In the genomic region with DNA sequence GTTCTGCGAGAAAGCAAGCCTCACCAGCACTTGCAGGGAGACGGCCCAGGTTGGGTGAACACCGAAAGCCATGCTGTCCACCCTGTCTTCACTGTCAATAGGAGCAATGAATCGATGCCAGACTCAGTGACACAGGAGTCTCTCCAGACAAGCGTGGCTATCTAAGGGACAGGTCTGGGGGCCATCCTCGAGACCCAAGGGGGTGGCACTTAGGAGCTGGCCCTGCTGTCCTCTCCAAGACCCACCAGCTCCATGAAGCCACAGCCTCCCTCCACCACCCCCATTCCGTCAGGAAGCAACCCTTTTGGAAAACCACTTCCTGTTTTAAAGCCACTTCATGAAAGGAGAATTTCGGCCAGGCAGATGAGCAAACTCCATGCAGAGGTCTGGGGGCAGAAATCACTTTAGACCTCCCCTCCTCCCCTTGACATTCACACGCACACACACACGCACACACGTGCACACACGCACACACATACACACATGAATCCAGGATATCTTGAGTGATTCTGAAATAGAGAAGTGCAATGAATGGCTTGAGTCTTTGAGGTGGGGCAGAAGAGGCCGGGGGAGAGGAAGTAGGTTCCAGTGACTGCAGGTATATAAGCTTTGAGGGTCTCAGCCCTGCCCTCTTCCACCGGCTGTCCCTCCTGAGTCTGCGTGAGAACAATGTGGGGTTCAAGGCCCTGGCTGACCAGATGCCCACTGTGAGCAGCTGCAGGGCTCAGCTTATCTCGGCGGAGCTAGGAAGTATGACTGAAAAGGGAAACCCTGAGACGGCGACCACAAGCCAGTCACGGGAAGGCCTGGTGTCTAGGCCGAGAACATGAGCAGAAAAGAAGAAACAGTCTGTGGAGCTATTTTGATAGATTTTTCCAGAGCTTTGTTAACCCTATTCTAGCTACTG, we compare ENCODE assay signal across 1 cellular context.
TF ChIP-seq lines count a peak whose summit lies in the region.

No MANE protein-coding gene starts in this region.

TF ChIP-seq in HEK293, 187 proteins besides CTCF, POLR2A, EP300 and RAD21 (continued from another document):
- TF ChIP-seq, protein P1, sequence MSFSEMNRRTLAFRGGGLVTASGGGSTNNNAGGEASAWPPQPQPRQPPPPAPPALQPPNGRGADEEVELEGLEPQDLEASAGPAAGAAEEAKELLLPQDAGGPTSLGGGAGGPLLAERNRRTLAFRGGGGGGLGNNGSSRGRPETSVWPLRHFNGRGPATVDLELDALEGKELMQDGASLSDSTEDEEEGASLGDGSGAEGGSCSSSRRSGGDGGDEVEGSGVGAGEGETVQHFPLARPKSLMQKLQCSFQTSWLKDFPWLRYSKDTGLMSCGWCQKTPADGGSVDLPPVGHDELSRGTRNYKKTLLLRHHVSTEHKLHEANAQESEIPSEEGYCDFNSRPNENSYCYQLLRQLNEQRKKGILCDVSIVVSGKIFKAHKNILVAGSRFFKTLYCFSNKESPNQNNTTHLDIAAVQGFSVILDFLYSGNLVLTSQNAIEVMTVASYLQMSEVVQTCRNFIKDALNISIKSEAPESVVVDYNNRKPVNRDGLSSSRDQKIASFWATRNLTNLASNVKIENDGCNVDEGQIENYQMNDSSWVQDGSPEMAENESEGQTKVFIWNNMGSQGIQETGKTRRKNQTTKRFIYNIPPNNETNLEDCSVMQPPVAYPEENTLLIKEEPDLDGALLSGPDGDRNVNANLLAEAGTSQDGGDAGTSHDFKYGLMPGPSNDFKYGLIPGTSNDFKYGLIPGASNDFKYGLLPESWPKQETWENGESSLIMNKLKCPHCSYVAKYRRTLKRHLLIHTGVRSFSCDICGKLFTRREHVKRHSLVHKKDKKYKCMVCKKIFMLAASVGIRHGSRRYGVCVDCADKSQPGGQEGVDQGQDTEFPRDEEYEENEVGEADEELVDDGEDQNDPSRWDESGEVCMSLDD (tag by site-specific recombination; IDR thresholded peaks at IDR 0.05) = no peak
